ENCODE assay signal across 8 cellular contexts in the genomic region with DNA sequence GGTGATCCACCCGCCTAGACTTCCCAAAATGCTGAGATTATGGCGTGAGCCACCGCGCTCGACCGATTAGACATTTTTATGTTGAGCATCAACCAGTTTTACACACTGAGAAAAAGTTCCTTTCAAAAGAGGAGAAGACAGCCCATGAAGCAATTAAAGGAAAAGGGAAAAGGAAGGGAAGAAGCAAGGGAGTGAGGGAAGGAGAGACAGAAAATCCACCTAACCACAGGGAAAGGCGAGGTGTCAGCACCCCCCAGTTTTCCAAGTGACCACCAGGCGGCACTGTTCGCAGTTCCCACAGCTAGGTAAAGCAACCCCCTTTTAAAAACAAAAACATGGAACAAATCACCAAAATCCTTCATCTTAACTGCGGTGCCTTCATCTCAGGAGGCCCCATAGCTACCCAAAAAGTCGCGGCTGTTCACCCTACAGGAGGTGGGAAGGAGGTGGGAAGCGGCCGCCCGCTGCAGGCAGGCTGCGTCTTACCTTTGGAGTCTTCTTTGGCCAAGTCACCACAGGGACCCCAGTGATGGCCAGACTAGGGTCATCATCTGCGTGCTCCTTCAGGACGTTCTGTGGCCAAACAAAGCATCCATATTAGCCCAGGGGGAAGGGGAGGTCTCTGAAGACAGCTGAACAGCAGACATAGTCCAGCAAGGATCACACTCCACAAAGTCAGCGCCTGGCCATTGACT.
DNase-seq lines count a peak whose midpoint lies in the region; ATAC-seq and TF ChIP-seq lines count a peak whose summit lies in the region.

No MANE protein-coding gene starts in this region.

- H3K4me3 ChIP-seq in Karpas-422 (ENCODE audit: low read length) (no peak overlapping the region), dorsolateral prefrontal cortex (no peak overlapping the region)

- H3K27me3 ChIP-seq in Karpas-422 (ENCODE audit: low read length) (no peaks in the 10 kb centered on the region), dorsolateral prefrontal cortex (no peaks in the 10 kb centered on the region)

- DNase-seq in D341Med (ENCODE audit: low spot score) (peak; percentile 75), Karpas-422 (peak; percentile 81), dorsolateral prefrontal cortex (peak in 4 of 10 donors; percentile 37 to 47 (median 42)), naive B cell (peak; percentile 54), stromal cell of bone marrow (ENCODE audit: low read depth) (peak; percentile 4)
- DNase-seq in activated CD4-positive, alpha-beta T cell treated with anti-CD3 and anti-CD28 coated beads, Interleukin-2, amount 50 U/mL, for 24 hours (ENCODE audit: low read depth in 1 of 2, low spot score in 1 of 2) = peak; percentile 33

- H3K9me3 ChIP-seq in Karpas-422 (ENCODE audit: low read length) = no peaks in the 10 kb centered on the region

- no peaks in the 10 kb centered on the region; the same call in 1 of the 2 replicates for H3K4me1 ChIP-seq in Karpas-422 (ENCODE audit: low read length)

- H3K4me1 Mint-ChIP-seq in naive B cell = peaks cover 19 to 39% (median 25%) of the 10 kb centered on the region in 3 donors

- H2AFZ ChIP-seq in Karpas-422 (ENCODE audit: low read length) = no peak overlapping the region

- H3K27ac Mint-ChIP-seq in naive B cell = peak overlapping the region in 3 of 6 donors; percentile 34 to 90 (median 70)

- H3K36me3 ChIP-seq in Karpas-422 (ENCODE audit: insufficient read depth, low read length) = no peaks in the 10 kb centered on the region

- H3K79me2 ChIP-seq in Karpas-422 (ENCODE audit: low read length) = peaks cover 10% of the 10 kb centered on the region

- no peaks in the 10 kb centered on the region for H3K9me3 Mint-ChIP-seq in naive B cell

- intact Hi-C loops in dorsolateral prefrontal cortex (cut with DNase I) = no loop called here

- no peak overlapping the region for H3K27ac ChIP-seq in Karpas-422 (ENCODE audit: low read length)
- no peak overlapping the region for H3K27ac ChIP-seq in dorsolateral prefrontal cortex

- no peak overlapping the region for H3K4me2 ChIP-seq in Karpas-422 (ENCODE audit: low read depth, low read length, poor library complexity, severe bottlenecking)

- no peak overlapping the region for H3K4me3 Mint-ChIP-seq in naive B cell

- H3K9me2 ChIP-seq in Karpas-422 (replicated peaks; ENCODE audit: insufficient read depth, low read length) = no peaks in the 10 kb centered on the region

- peak; percentile 51 to 83 (median 69) for TF ChIP-seq CTCF in dorsolateral prefrontal cortex (IDR thresholded peaks at IDR 0.05 in 54 of 56, conservative IDR thresholded peaks at IDR 0.05 in 2 of 56; ENCODE audit: low read depth in 1 of 56, partially characterized antibody in 56 of 56)

- peaks cover 0 to 6% of the 10 kb centered on the region in 2 donors for H3K36me3 Mint-ChIP-seq in naive B cell

- H3K9ac ChIP-seq in Karpas-422 (ENCODE audit: low read length) = no peak overlapping the region

- ATAC-seq in naive B cell (ENCODE audit: low read depth in 2 of 2) (peak; percentile 48 to 49), GM18907 (IDR thresholded peaks at IDR 0.05; ENCODE audit: unreplicated experiment) (no peak), HG02970 (IDR thresholded peaks at IDR 0.05; ENCODE audit: low FRiP score, unreplicated experiment) (no peak)

- H3K27me3 Mint-ChIP-seq in naive B cell = no peaks in the 10 kb centered on the region

- no peaks in the 10 kb centered on the region for H4K20me1 ChIP-seq in Karpas-422 (ENCODE audit: insufficient read depth, low read depth, low read length)

Comparison
In these comparisons a context has a peak if more than half of its experiments do, and no peak if none do; other contexts are left out.
1. ATAC-seq: peak in naive B cell (2 of 2); none in GM18907 (single experiment) and HG02970 (single experiment).